In genomic region chr1:190588424-190588823, GRCh38 we compare ENCODE assay signal across 29 cellular contexts.
"Had no signal": no experiment of that assay in that cellular context is flagged by ENCODE, and none has a peak within 500 bp of the region (broad histone marks: within the 10 kb centered on the region; RNA-seq: fewer than 3 reads in every experiment).

No MANE protein-coding gene starts in this region.

- H3K9me3 ChIP-seq: left lung, lower lobe of right lung, ovary, prostate gland, sigmoid colon, suprapubic skin, thoracic aorta, tibial artery, upper lobe of right lung had no signal

- DNase-seq: hypothalamus; immature natural killer cell; kidney; left colon; left lung; lower lobe of right lung; mammary epithelial cell; mesenchymal stem cell; naive B cell; natural killer cell; nephron progenitor cell; ovary; posterior cingulate gyrus; retina; right cardiac atrium; sigmoid colon; small intestine; spleen; stimulated activated CD4-positive, alpha-beta T cell treated with anti-CD3 and anti-CD28 coated beads, Interleukin-4, amount 100 ng/mL, for 24 hours; stimulated activated naive CD4-positive, alpha-beta T cell; tibial artery; trophoblast cell; upper lobe of right lung had no signal

- H3K36me3 ChIP-seq: left lung, lower lobe of right lung, neural progenitor cell, ovary, prostate gland, sigmoid colon, spleen, suprapubic skin, thoracic aorta, tibial artery, upper lobe of right lung had no signal

- H2AFZ ChIP-seq: neural progenitor cell had no signal

- H3K27ac ChIP-seq: left lung, lower lobe of right lung, neural progenitor cell, ovary, prostate gland, sigmoid colon, spleen, suprapubic skin, thoracic aorta, tibial artery, upper lobe of right lung had no signal

- H3K4me3 ChIP-seq: left lung, lower lobe of right lung, neural progenitor cell, ovary, prostate gland, sigmoid colon, spleen, suprapubic skin, thoracic aorta, tibial artery, upper lobe of right lung had no signal

- FAIRE-seq: islet of Langerhans, kidney, small intestine, urothelium cell line had no signal

- H3K4me2 ChIP-seq: neural progenitor cell had no signal

- H3K27me3 ChIP-seq: left lung, neural progenitor cell, ovary, sigmoid colon, spleen, suprapubic skin, tibial artery, upper lobe of right lung had no signal

- H3K4me1 ChIP-seq: left lung, lower lobe of right lung, neural progenitor cell, prostate gland, sigmoid colon, spleen, suprapubic skin, tibial artery, upper lobe of right lung had no signal
